In the genomic region with DNA sequence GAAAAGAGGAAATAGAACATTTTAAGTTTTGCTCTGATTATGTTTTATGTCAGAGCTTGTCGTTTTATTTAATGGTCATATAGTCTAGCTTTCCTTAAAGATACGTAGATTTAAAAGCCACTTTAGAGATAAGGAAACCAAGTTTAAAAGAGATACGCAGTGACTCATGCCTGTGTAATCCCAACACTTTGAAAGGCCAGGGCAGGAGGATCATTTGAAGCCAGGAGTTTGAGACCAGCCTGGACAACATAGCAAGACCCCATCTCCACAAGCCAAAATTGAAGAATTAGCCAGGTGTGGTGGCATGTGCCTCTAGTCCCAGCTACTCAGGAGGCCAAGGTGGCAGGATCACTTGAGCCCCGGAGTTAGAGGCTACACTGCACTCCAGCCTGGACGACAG, we compare ENCODE assay signal across 1 cellular context.
TF ChIP-seq lines count a peak whose summit lies in the region.

No MANE protein-coding gene starts in this region.

TF ChIP-seq in GM12878, 131 proteins besides CTCF, POLR2A, EP300 and RAD21:
- no peak for TF ChIP-seq SRF (IDR thresholded peaks at IDR 0.05; ENCODE audit: low read depth in 2 of 2, low read length in 2 of 2)
- no peak for TF ChIP-seq ZNF622 (IDR thresholded peaks at IDR 0.05)
- 0 out of 2 replicates have a peak, but pooled peaks have one; percentile 27 for TF ChIP-seq CREB1 (IDR thresholded peaks at IDR 0.05; ENCODE audit: low read depth)
- TF ChIP-seq, protein P1, sequence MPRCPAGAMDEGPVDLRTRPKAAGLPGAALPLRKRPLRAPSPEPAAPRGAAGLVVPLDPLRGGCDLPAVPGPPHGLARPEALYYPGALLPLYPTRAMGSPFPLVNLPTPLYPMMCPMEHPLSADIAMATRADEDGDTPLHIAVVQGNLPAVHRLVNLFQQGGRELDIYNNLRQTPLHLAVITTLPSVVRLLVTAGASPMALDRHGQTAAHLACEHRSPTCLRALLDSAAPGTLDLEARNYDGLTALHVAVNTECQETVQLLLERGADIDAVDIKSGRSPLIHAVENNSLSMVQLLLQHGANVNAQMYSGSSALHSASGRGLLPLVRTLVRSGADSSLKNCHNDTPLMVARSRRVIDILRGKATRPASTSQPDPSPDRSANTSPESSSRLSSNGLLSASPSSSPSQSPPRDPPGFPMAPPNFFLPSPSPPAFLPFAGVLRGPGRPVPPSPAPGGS (IDR thresholded peaks at IDR 0.05; ENCODE audit: borderline replicate concordance, insufficient read depth, low read depth, low read length, poor library complexity, severe bottlenecking): no peak
- no peak for TF ChIP-seq TCF12 (IDR thresholded peaks at IDR 0.05; ENCODE audit: low read depth, low read length)
- TF ChIP-seq ESRRA (IDR thresholded peaks at IDR 0.05; ENCODE audit: low read length): no peak
- TF ChIP-seq ZNF24 (IDR thresholded peaks at IDR 0.05): no peak
- peak; percentile 64; the same call in 1 of the 2 replicates for TF ChIP-seq SMARCA5 (IDR thresholded peaks at IDR 0.05)
- TF ChIP-seq BACH1 (IDR thresholded peaks at IDR 0.05; ENCODE audit: borderline replicate concordance): 0 out of 2 replicates have a peak, but pooled peaks have one; percentile 37
- TF ChIP-seq, protein P2, sequence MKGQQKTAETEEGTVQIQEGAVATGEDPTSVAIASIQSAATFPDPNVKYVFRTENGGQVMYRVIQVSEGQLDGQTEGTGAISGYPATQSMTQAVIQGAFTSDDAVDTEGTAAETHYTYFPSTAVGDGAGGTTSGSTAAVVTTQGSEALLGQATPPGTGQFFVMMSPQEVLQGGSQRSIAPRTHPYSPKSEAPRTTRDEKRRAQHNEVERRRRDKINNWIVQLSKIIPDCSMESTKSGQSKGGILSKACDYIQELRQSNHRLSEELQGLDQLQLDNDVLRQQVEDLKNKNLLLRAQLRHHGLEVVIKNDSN (IDR thresholded peaks at IDR 0.05; ENCODE audit: borderline replicate concordance, extremely low read length, insufficient read depth, low read depth, low read length): no peak
- 0 out of 2 replicates have a peak, but pooled peaks have one; percentile 17 for TF ChIP-seq MTA3 (IDR thresholded peaks at IDR 0.05; ENCODE audit: borderline replicate concordance, low read length)
